1 cellular context compared by ENCODE assay signal in genomic region chr1:154353460-154353904, GRCh38.
TF ChIP-seq lines count a peak whose summit lies in the region.

No MANE protein-coding gene starts in this region.

TF ChIP-seq in GM23338, 12 proteins besides CTCF, POLR2A, EP300 and RAD21 (continued from another document):
- TF ChIP-seq, protein P1, sequence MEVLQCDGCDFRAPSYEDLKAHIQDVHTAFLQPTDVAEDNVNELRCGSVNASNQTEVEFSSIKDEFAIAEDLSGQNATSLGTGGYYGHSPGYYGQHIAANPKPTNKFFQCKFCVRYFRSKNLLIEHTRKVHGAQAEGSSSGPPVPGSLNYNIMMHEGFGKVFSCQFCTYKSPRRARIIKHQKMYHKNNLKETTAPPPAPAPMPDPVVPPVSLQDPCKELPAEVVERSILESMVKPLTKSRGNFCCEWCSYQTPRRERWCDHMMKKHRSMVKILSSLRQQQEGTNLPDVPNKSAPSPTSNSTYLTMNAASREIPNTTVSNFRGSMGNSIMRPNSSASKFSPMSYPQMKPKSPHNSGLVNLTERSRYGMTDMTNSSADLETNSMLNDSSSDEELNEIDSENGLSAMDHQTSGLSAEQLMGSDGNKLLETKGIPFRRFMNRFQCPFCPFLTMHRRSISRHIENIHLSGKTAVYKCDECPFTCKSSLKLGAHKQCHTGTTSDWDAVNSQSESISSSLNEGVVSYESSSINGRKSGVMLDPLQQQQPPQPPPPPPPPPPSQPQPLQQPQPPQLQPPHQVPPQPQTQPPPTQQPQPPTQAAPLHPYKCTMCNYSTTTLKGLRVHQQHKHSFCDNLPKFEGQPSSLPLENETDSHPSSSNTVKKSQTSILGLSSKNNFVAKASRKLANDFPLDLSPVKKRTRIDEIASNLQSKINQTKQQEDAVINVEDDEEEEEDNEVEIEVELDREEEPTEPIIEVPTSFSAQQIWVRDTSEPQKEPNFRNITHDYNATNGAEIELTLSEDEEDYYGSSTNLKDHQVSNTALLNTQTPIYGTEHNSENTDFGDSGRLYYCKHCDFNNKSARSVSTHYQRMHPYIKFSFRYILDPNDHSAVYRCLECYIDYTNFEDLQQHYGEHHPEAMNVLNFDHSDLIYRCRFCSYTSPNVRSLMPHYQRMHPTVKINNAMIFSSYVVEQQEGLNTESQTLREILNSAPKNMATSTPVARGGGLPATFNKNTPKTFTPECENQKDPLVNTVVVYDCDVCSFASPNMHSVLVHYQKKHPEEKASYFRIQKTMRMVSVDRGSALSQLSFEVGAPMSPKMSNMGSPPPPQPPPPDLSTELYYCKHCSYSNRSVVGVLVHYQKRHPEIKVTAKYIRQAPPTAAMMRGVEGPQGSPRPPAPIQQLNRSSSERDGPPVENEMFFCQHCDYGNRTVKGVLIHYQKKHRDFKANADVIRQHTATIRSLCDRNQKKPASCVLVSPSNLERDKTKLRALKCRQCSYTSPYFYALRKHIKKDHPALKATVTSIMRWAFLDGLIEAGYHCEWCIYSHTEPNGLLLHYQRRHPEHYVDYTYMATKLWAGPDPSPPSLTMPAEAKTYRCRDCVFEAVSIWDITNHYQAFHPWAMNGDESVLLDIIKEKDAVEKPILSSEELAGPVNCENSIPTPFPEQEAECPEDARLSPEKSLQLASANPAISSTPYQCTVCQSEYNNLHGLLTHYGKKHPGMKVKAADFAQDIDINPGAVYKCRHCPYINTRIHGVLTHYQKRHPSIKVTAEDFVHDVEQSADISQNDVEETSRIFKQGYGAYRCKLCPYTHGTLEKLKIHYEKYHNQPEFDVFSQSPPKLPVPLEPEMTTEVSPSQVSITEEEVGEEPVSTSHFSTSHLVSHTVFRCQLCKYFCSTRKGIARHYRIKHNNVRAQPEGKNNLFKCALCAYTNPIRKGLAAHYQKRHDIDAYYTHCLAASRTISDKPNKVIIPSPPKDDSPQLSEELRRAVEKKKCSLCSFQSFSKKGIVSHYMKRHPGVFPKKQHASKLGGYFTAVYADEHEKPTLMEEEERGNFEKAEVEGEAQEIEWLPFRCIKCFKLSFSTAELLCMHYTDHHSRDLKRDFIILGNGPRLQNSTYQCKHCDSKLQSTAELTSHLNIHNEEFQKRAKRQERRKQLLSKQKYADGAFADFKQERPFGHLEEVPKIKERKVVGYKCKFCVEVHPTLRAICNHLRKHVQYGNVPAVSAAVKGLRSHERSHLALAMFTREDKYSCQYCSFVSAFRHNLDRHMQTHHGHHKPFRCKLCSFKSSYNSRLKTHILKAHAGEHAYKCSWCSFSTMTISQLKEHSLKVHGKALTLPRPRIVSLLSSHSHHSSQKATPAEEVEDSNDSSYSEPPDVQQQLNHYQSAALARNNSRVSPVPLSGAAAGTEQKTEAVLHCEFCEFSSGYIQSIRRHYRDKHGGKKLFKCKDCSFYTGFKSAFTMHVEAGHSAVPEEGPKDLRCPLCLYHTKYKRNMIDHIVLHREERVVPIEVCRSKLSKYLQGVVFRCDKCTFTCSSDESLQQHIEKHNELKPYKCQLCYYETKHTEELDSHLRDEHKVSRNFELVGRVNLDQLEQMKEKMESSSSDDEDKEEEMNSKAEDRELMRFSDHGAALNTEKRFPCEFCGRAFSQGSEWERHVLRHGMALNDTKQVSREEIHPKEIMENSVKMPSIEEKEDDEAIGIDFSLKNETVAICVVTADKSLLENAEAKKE (CRISPR knock-in tag; IDR thresholded peaks at IDR 0.05), result no peak
- TF ChIP-seq STAT1 (IDR thresholded peaks at IDR 0.05; ENCODE audit: unreplicated experiment), result no peak
- no peak for TF ChIP-seq EZH2phosphoT487 (IDR thresholded peaks at IDR 0.05; ENCODE audit: unreplicated experiment)
- TF ChIP-seq NANOG (IDR thresholded peaks at IDR 0.05; ENCODE audit: borderline replicate concordance), result no peak
- TF ChIP-seq EZH2 (IDR thresholded peaks at IDR 0.05; ENCODE audit: low read depth, unreplicated experiment), result no peak
- no peak for TF ChIP-seq POLR2AphosphoS5 (IDR thresholded peaks at IDR 0.05; ENCODE audit: low read depth)
- no peak for TF ChIP-seq JUNB (IDR thresholded peaks at IDR 0.05; ENCODE audit: unreplicated experiment)
